In genomic region chr14:106663805-106664410, GRCh38 we compare ENCODE assay signal across 8 cellular contexts.
A peak's percentile ranks its signal among the peaks of the same experiment; 100 is the strongest.
DNase-seq lines count a peak whose midpoint lies in the region; ATAC-seq and TF ChIP-seq lines count a peak whose summit lies in the region.
"Not testable (repeated sequence)": the region's sequence is repeated elsewhere in the genome, so short reads cannot be mapped to it uniquely, and the experiment has no call there.

No MANE protein-coding gene starts in this region.

- H2AFZ ChIP-seq in Loucy (ENCODE audit: low read length); osteoblast (ENCODE audit: low read length): not testable (repeated sequence)

- H3F3A ChIP-seq in Loucy (ENCODE audit: low read depth) = peaks cover 21% of the 10 kb centered on the region

- intact Hi-C loops in Caco-2 (cut with micrococcal nuclease; ENCODE audit: unreplicated experiment); activated B cell treated with CpG ODN at 0.5 μM for 24 hours (cut with micrococcal nuclease): not testable (repeated sequence)

- POLR2A ChIA-PET in Caco-2 (lab: Charles Lee); activated B cell treated with CpG ODN at 0.5 μM for 24 hours (lab: Charles Lee): not testable (repeated sequence)

- H3K79me2 ChIP-seq in Loucy (ENCODE audit: insufficient read depth, low read length); osteoblast (ENCODE audit: insufficient read depth, low read length): not testable (repeated sequence)

- peak; percentile 29 to 46 for TF ChIP-seq CTCF in Caco-2 (IDR thresholded peaks at IDR 0.05; ENCODE audit: insufficient read depth in 1 of 2, low read depth in 1 of 2, low read length in 1 of 2, severe bottlenecking in 1 of 2, unreplicated experiment in 1 of 2)
- peak; percentile 99 for TF ChIP-seq CTCF in Loucy (conservative IDR thresholded peaks at IDR 0.05; ENCODE audit: low read length)
- TF ChIP-seq CTCF in activated B cell treated with CpG ODN at 0.5 μM for 24 hours (IDR thresholded peaks at IDR 0.05) = not testable (repeated sequence)
- TF ChIP-seq CTCF in endothelial cell (IDR thresholded peaks at IDR 0.05; ENCODE audit: unreplicated experiment) = peak; percentile 60
- peak; percentile 19 for TF ChIP-seq CTCF in osteoblast (IDR thresholded peaks at IDR 0.05; ENCODE audit: extremely low read depth, low read depth, low read length)

- not testable (repeated sequence) for H3K9me3 ChIP-seq in Caco-2; Loucy (ENCODE audit: insufficient read depth, low read depth, low read length); osteoblast (ENCODE audit: low read depth, low read length)

- not testable (repeated sequence) for BruUV-seq in Caco-2 (replicated peaks; lab: Mats Ljungman, UMichigan)

- not testable (repeated sequence) for H3K4me3 Mint-ChIP-seq in Caco-2 (ENCODE audit: unreplicated experiment); activated B cell treated with CpG ODN at 0.5 μM for 24 hours
- H3K4me3 Mint-ChIP-seq in endothelial cell (ENCODE audit: unreplicated experiment) = peak overlapping the region; percentile 70

- H3K9me2 ChIP-seq in Loucy (replicated peaks; ENCODE audit: low read depth, low read length) = not testable (repeated sequence)

- not testable (repeated sequence) for H3K27ac Mint-ChIP-seq in Caco-2 (ENCODE audit: unreplicated experiment); endothelial cell (ENCODE audit: unreplicated experiment)
- peak overlapping the region; percentile 21 for H3K27ac Mint-ChIP-seq in activated B cell treated with CpG ODN at 0.5 μM for 24 hours

- not testable (repeated sequence) for H3K36me3 Mint-ChIP-seq in Caco-2 (ENCODE audit: insufficient read depth, unreplicated experiment); activated B cell treated with CpG ODN at 0.5 μM for 24 hours (ENCODE audit: low read depth); endothelial cell (ENCODE audit: low read depth, unreplicated experiment)

- H3K4me1 Mint-ChIP-seq in Caco-2 (ENCODE audit: low read depth, unreplicated experiment); endothelial cell (ENCODE audit: unreplicated experiment): not testable (repeated sequence)
- peaks cover 27% of the 10 kb centered on the region for H3K4me1 Mint-ChIP-seq in activated B cell treated with CpG ODN at 0.5 μM for 24 hours

- H3K27me3 ChIP-seq in Caco-2 (replicated peaks; ENCODE audit: control insufficient read depth, insufficient read depth, low read length); Loucy (ENCODE audit: insufficient read depth, low read length, poor library complexity, severe bottlenecking); osteoblast (ENCODE audit: insufficient read depth, low read length): not testable (repeated sequence)

- not testable (repeated sequence) for H3K36me3 ChIP-seq in Caco-2 (ENCODE audit: control insufficient read depth, insufficient read depth, low read length); Loucy (ENCODE audit: insufficient read depth, low read length); osteoblast (ENCODE audit: insufficient read depth, low read length)

- H3K4me1 ChIP-seq in Caco-2; osteoblast (ENCODE audit: insufficient read depth, low read length): not testable (repeated sequence)
- peaks cover 23% of the 10 kb centered on the region for H3K4me1 ChIP-seq in Loucy (ENCODE audit: insufficient read depth, low read length, poor library complexity, severe bottlenecking)

- H4K20me1 ChIP-seq in Loucy (ENCODE audit: insufficient read depth, low read length, poor library complexity, severe bottlenecking); osteoblast (ENCODE audit: insufficient read depth, low read length): not testable (repeated sequence)

- H3K9ac ChIP-seq in Loucy (ENCODE audit: low read depth, low read length, poor library complexity, severe bottlenecking) = not testable (repeated sequence)

- peak; percentile 36 to 64 for DNase-seq in Caco-2
- peak; percentile 61 for DNase-seq in activated B cell treated with CpG ODN at 0.5 μM for 24 hours
- DNase-seq in activated T-helper 9 cell treated with anti-CD3 and anti-CD28 coated beads, Interleukin-2, amount 50 U/mL, for 16 hours (ENCODE audit: low read depth) = peak; percentile 45
- DNase-seq in endothelial cell (ENCODE audit: low spot score); osteoblast (ENCODE audit: insufficient read length, low spot score, missing footprints): not testable (repeated sequence)
- DNase-seq in stimulated activated CD8-positive, alpha-beta memory T cell treated with anti-CD3 and anti-CD28 coated beads, Interleukin-7, amount 100 ng/mL, for 4 hours (ENCODE audit: low read depth in 2 of 2) = peak; percentile 35 to 38

- ATAC-seq in GM21529 (IDR thresholded peaks at IDR 0.05; ENCODE audit: unreplicated experiment) = peak; percentile 43
- peak; percentile 46 for ATAC-seq in activated B cell treated with CpG ODN at 0.5 μM for 24 hours (ENCODE audit: low read depth)

- H3K27ac ChIP-seq in osteoblast (ENCODE audit: low read depth, low read length) = not testable (repeated sequence)

- H3K4me3 ChIP-seq in Caco-2 (ENCODE audit: low read depth, low read length); Loucy (ENCODE audit: low read length, poor library complexity, severe bottlenecking); osteoblast (ENCODE audit: insufficient read depth, low read length): not testable (repeated sequence)

- CTCF ChIA-PET in Caco-2 (lab: Charles Lee) = interaction anchor here (0.7 kb wide), 1 partner anchor 64 kb away, joined by 7 read pairs; no protein-coding TSS in a partner anchor
- CTCF ChIA-PET in activated B cell treated with CpG ODN at 0.5 μM for 24 hours (lab: Charles Lee) = interaction anchor here (0.7 to 4.8 kb wide), 13 partner anchors 8 to 1132 kb away, joined by 3 to 17 read pairs (median 4); no protein-coding TSS in a partner anchor

- peak overlapping the region; percentile 25 for H3K4me2 ChIP-seq in Loucy (ENCODE audit: low read depth, low read length, poor library complexity, severe bottlenecking)
- not testable (repeated sequence) for H3K4me2 ChIP-seq in osteoblast (ENCODE audit: insufficient read depth, low read length)

- not testable (repeated sequence) for H3K9me3 Mint-ChIP-seq in Caco-2 (ENCODE audit: unreplicated experiment); activated B cell treated with CpG ODN at 0.5 μM for 24 hours
- peaks cover 43% of the 10 kb centered on the region for H3K9me3 Mint-ChIP-seq in endothelial cell (ENCODE audit: unreplicated experiment)

- not testable (repeated sequence) for H3K27me3 Mint-ChIP-seq in Caco-2 (ENCODE audit: insufficient read depth, unreplicated experiment); activated B cell treated with CpG ODN at 0.5 μM for 24 hours; endothelial cell (ENCODE audit: unreplicated experiment)
